Comparison of ENCODE assay signal across 15 cellular contexts in genomic region chr13:106522898-106523525, GRCh38. TPM values are rescaled to one million over a fixed set of nuclear protein-coding genes. Genes with fewer than 3 reads are reported as not detected.
DNase-seq lines count a peak whose midpoint lies in the region; FAIRE-seq and TF ChIP-seq lines count a peak whose summit lies in the region.
"Had no signal": no experiment of that assay in that cellular context is flagged by ENCODE, and none has a peak within 500 bp of the region (broad histone marks: within the 10 kb centered on the region; RNA-seq: fewer than 3 reads in every experiment).

No MANE protein-coding gene starts in this region.

- DNase-seq in M059J (ENCODE audit: low read depth) (peak; percentile 19), endodermal cell (no peak), G401 (ENCODE audit: low spot score) (no peak), AG20443 (ENCODE audit: low spot score) (no peak), D721Med (ENCODE audit: insufficient read length, low spot score) (no peak)
- no peak for DNase-seq in activated CD4-positive, alpha-beta T cell treated with anti-CD3 and anti-CD28 coated beads for 1 hour
- DNase-seq: activated naive CD4-positive, alpha-beta T cell treated with Interleukin-2 at 50 U/mL for 16 hours; effector memory CD4-positive, alpha-beta T cell; NCI-H2029 treated with DMSO at 0.1 percent for 48 hours; NCI-H748 treated with DMSO at 0.1 percent for 48 hours; psoas muscle had no signal

- H3K36me3 ChIP-seq in BLaER1 (peaks cover 97% of the 10 kb centered on the region), endodermal cell (ENCODE audit: control insufficient read depth, insufficient read depth, low read length) (no peaks in the 10 kb centered on the region), mucosa of rectum (ENCODE audit: control insufficient read depth in 2 of 2, insufficient read depth in 2 of 2, low read length in 2 of 2) (no peaks in the 10 kb centered on the region)
- H3K36me3 ChIP-seq: gastroesophageal sphincter had no signal

- H3K27me3 ChIP-seq in BLaER1 (no peaks in the 10 kb centered on the region), endodermal cell (ENCODE audit: control insufficient read depth, insufficient read depth, low read length, poor library complexity, severe bottlenecking) (peaks cover 9% of the 10 kb centered on the region), mucosa of rectum (ENCODE audit: control insufficient read depth in 2 of 2, insufficient read depth in 2 of 2, low read length in 2 of 2) (no peaks in the 10 kb centered on the region)
- H3K27me3 ChIP-seq: gastroesophageal sphincter had no signal

- no peaks in the 10 kb centered on the region for H3K36me3 Mint-ChIP-seq in endodermal cell (ENCODE audit: low read depth)

- in situ Hi-C loops in G401 (cut with HindIII; ENCODE audit: low sequenced_read_pairs): no loop called here

- H3K4me3 Mint-ChIP-seq in endodermal cell: no peak overlapping the region
- H3K4me3 Mint-ChIP-seq: T-helper 1 cell treated with Interleukin-12 subunit alpha and Interleukin-12 subunit beta and Interleukin-4 antibody, amounts not matched to agents 30 μg/mL and 1 μg/mL, for 36 hours had no signal

- TF ChIP-seq CTCF in endodermal cell (conservative IDR thresholded peaks at IDR 0.05): no peak
- no peak for TF ChIP-seq CTCF in D721Med (IDR thresholded peaks at IDR 0.05; ENCODE audit: insufficient read depth, missing control alignments)

- H3K27me3 Mint-ChIP-seq in endodermal cell (ENCODE audit: insufficient read depth): peaks cover 46% of the 10 kb centered on the region

- H3K4me1 Mint-ChIP-seq in endodermal cell: peaks cover 43% of the 10 kb centered on the region

- WGBS in endodermal cell (ENCODE audit: insufficient coverage in 1 of 2, insufficient read length in 1 of 2), 2 experiments: 85 to 90% methylated on average over 6 to 7 of the region's 7 CpGs

- H3K9me3 Mint-ChIP-seq in endodermal cell: no peaks in the 10 kb centered on the region
- H3K9me3 Mint-ChIP-seq: T-helper 1 cell treated with Interleukin-12 subunit alpha and Interleukin-12 subunit beta and Interleukin-4 antibody, amounts not matched to agents 30 μg/mL and 1 μg/mL, for 36 hours had no signal

- H4K20me1 ChIP-seq in BLaER1: peaks cover 100% of the 10 kb centered on the region

- H3K4me1 ChIP-seq in BLaER1 (peaks cover 56% of the 10 kb centered on the region), endodermal cell (ENCODE audit: control insufficient read depth, insufficient read depth, low read length) (peaks cover 15% of the 10 kb centered on the region), mucosa of rectum (ENCODE audit: control insufficient read depth in 2 of 2, insufficient read depth in 2 of 2, low read length in 2 of 2) (peaks cover 11 to 48% of the 10 kb centered on the region in 2 donors)

- no peak overlapping the region for H3K27ac ChIP-seq in BLaER1
- H3K27ac ChIP-seq in endodermal cell (ENCODE audit: low read depth, low read length): peak overlapping the region; percentile 13
- peak overlapping the region; percentile 3 to 65 for H3K27ac ChIP-seq in mucosa of rectum (ENCODE audit: low read depth in 2 of 2, low read length in 2 of 2)
- H3K27ac ChIP-seq: gastroesophageal sphincter, psoas muscle had no signal

- H3K9me3 ChIP-seq in BLaER1: no peaks in the 10 kb centered on the region
- no peaks in the 10 kb centered on the region for H3K9me3 ChIP-seq in endodermal cell (ENCODE audit: control insufficient read depth, low read length)
- H3K9me3 ChIP-seq in mucosa of rectum (ENCODE audit: control insufficient read depth in 2 of 2, low read length in 2 of 2): no peaks in the 10 kb centered on the region
- H3K9me3 ChIP-seq: gastroesophageal sphincter, psoas muscle had no signal

- H3K4me2 ChIP-seq in BLaER1: peak overlapping the region; percentile 22

- no peak overlapping the region for H3K27ac Mint-ChIP-seq in endodermal cell
- H3K27ac Mint-ChIP-seq: T-helper 1 cell treated with Interleukin-12 subunit alpha and Interleukin-12 subunit beta and Interleukin-4 antibody, amounts not matched to agents 30 μg/mL and 1 μg/mL, for 36 hours had no signal

- no peak for FAIRE-seq in D721Med (lab: Jason Lieb, UNC)

- no peak overlapping the region for H3K4me3 ChIP-seq in BLaER1
- H3K4me3 ChIP-seq in endodermal cell (ENCODE audit: low read length): no peak overlapping the region
- peak overlapping the region; percentile 1 to 40 for H3K4me3 ChIP-seq in mucosa of rectum (ENCODE audit: low read length in 2 of 2)
- H3K4me3 ChIP-seq: gastroesophageal sphincter, psoas muscle had no signal

- H3K9ac ChIP-seq in BLaER1: no peak overlapping the region
- H3K9ac ChIP-seq in endodermal cell (ENCODE audit: extremely low read depth, low read length, poor library complexity, severe bottlenecking): no peak overlapping the region
- H3K9ac ChIP-seq in mucosa of rectum (ENCODE audit: low read depth in 1 of 2, low read length in 2 of 2): peak overlapping the region in 1 of 2 donors; percentile 31

RNA-seq across cellular contexts. Expression of gene EFNB2, which starts 12.4 kb away (rescaled TPM):
- 16.9 and 32.2 TPM in 2 replicates for total RNA-seq in M059J (2014; rRNA removed; shearing (Covaris generic))
- 1 to 10 TPM in 1 of 2 donors, under 1 TPM in 1; 0.84 to 3.1 TPM for total RNA-seq in endodermal cell
- polyA plus RNA-seq in endodermal cell (2013, experiment 1 of 2): 133 TPM
- 126 TPM for polyA plus RNA-seq in endodermal cell (2013, experiment 2 of 2)
- 0.74 and 2.7 TPM in 2 replicates for total RNA-seq in G401 (2014; rRNA removed; shearing (Covaris generic))

RNA-seq across cellular contexts. Expression of gene ARGLU1, which starts 44.9 kb away (rescaled TPM):
- 7.0 and 15.2 TPM in 2 replicates for total RNA-seq in M059J (2014; rRNA removed; shearing (Covaris generic))
- total RNA-seq in endodermal cell: 100 to 1,000 TPM in 1 of 2 donors, 10 to 100 TPM in 1; 80.6 to 101 TPM
- polyA plus RNA-seq in endodermal cell (2013, experiment 1 of 2): 228 TPM
- 191 TPM for polyA plus RNA-seq in endodermal cell (2013, experiment 2 of 2)
- 38.3 and 83.7 TPM in 2 replicates for total RNA-seq in G401 (2014; rRNA removed; shearing (Covaris generic))

Comparison
In these comparisons a context has a peak if more than half of its experiments do, and no peak if none do; other contexts are left out.
1. H3K4me3 ChIP-seq: peak in mucosa of rectum (2 of 2); none in BLaER1 (single experiment) and endodermal cell (single experiment).